14 cellular contexts compared by ENCODE assay signal in the genomic region with DNA sequence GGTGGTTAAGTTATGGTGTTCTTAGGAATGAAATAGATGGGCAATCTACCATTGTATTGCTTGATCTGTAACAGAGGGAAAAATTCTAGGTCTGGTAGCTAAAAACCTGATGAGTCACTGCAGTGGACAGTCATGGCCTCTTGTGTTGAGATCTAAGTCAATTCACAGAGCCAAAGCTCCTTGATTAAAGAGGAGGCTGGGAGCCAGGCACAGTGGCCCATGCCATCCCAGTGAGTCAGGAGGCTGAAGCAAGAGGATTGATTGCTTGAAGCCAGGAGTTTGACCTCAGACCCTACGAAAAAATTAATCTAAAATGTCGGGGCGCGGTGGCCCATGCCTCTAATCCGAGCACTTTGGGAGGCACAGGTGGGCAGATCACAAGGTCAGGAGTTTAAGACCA.
DNase-seq lines count a peak whose midpoint lies in the region; ATAC-seq, FAIRE-seq and TF ChIP-seq lines count a peak whose summit lies in the region.
"Had no signal": no experiment of that assay in that cellular context is flagged by ENCODE, and none has a peak within 500 bp of the region (broad histone marks: within the 10 kb centered on the region; RNA-seq: fewer than 3 reads in every experiment).

No MANE protein-coding gene starts in this region.

- no peaks in the 10 kb centered on the region for H3K27me3 ChIP-seq in endothelial cell of umbilical vein (ENCODE audit: control insufficient read depth in 2 of 2, insufficient read depth in 2 of 2, low read length in 2 of 2)
- no peaks in the 10 kb centered on the region for H3K27me3 ChIP-seq in naive thymus-derived CD4-positive, alpha-beta T cell (ENCODE audit: control insufficient read depth in 2 of 2, insufficient read depth in 2 of 2, low read length in 2 of 2)

- no TSS peak for BruUV-seq in endothelial cell of umbilical vein (replicated peaks; lab: Mats Ljungman, UMichigan)

- H3K36me3 Mint-ChIP-seq in naive thymus-derived CD4-positive, alpha-beta T cell = peaks cover 0 to 8% (median 5%) of the 10 kb centered on the region in 5 donors

- peak; percentile 57 for ATAC-seq in omental fat pad (ENCODE audit: low FRiP score)
- no peak for ATAC-seq in HG02571 (IDR thresholded peaks at IDR 0.05; ENCODE audit: unreplicated experiment)
- no peak for ATAC-seq in naive thymus-derived CD4-positive, alpha-beta T cell

- intact Hi-C loops in endothelial cell of umbilical vein (cut with micrococcal nuclease) = no loop called here
- intact Hi-C loops in naive thymus-derived CD4-positive, alpha-beta T cell (cut with micrococcal nuclease) = no loop called here

- no peak overlapping the region for H3K9ac ChIP-seq in endothelial cell of umbilical vein (replicated peaks; ENCODE audit: extremely low read depth, insufficient read depth, low read length)

- H3K79me2 ChIP-seq in endothelial cell of umbilical vein (ENCODE audit: control insufficient read depth, insufficient read depth, low read length) = no peaks in the 10 kb centered on the region

- no peak overlapping the region for H3K27ac Mint-ChIP-seq in naive thymus-derived CD4-positive, alpha-beta T cell
- H3K27ac Mint-ChIP-seq: activated T-cell treated with anti-CD3 and anti-CD28 coated beads, Interleukin-2, amount 50 U/mL, for 24 hours; CD4-positive, alpha-beta memory T cell had no signal

- dilution Hi-C loops in endothelial cell of umbilical vein (cut with MboI; ENCODE audit: extremely low pct_ligation_motif_present, low sequenced_read_pairs) = no loop called here

- no peak overlapping the region for H3K4me2 ChIP-seq in endothelial cell of umbilical vein (ENCODE audit: insufficient read depth, low read length)

- H3K4me1 Mint-ChIP-seq in naive thymus-derived CD4-positive, alpha-beta T cell = no peaks in the 10 kb centered on the region
- H3K4me1 Mint-ChIP-seq: CD4-positive, alpha-beta memory T cell had no signal

- CTCF ChIA-PET in endothelial cell of umbilical vein (lab: Charles Lee) = no interaction called here
- CTCF ChIA-PET in naive thymus-derived CD4-positive, alpha-beta T cell (lab: Charles Lee) = no interaction called here

- H3K4me1 ChIP-seq in endothelial cell of umbilical vein (ENCODE audit: control insufficient read depth, extremely low read depth, insufficient read depth, low read length) = no peaks in the 10 kb centered on the region
- H3K4me1 ChIP-seq in naive thymus-derived CD4-positive, alpha-beta T cell (ENCODE audit: control insufficient read depth in 2 of 2, insufficient read depth in 2 of 2, low read length in 2 of 2) = no peaks in the 10 kb centered on the region

- TF ChIP-seq POLR2A in endothelial cell of umbilical vein (IDR thresholded peaks at IDR 0.05; ENCODE audit: low read depth, low read length) = no peak

- POLR2A ChIA-PET in endothelial cell of umbilical vein (lab: Charles Lee) = no interaction called here
- POLR2A ChIA-PET in naive thymus-derived CD4-positive, alpha-beta T cell (lab: Charles Lee) = no interaction called here

- no peaks in the 10 kb centered on the region for H3K36me3 ChIP-seq in endothelial cell of umbilical vein (ENCODE audit: control insufficient read depth in 2 of 2, extremely low read depth in 1 of 2, insufficient read depth in 2 of 2, low read length in 2 of 2)
- no peaks in the 10 kb centered on the region for H3K36me3 ChIP-seq in naive thymus-derived CD4-positive, alpha-beta T cell (ENCODE audit: control insufficient read depth in 2 of 3, insufficient read depth in 3 of 3, low read length in 3 of 3)

- H4K20me1 ChIP-seq in endothelial cell of umbilical vein (replicated peaks; ENCODE audit: control insufficient read depth, extremely low read depth, insufficient read depth, low read length) = no peaks in the 10 kb centered on the region

- peaks cover 0 to 16% (median 6%) of the 10 kb centered on the region in 11 donors for H3K9me3 Mint-ChIP-seq in naive thymus-derived CD4-positive, alpha-beta T cell
- H3K9me3 Mint-ChIP-seq: activated T-cell treated with anti-CD3 and anti-CD28 coated beads, Interleukin-2, amount 50 U/mL, for 24 hours had no signal

- in situ Hi-C loops in KBM-7 (cut with MboI; ENCODE audit: low pct_unique_long_range_greater_than_20kb, low sequenced_read_pairs) = no loop called here

- TF ChIP-seq CTCF in AG09319 (IDR thresholded peaks at IDR 0.05; ENCODE audit: low read depth, low read length) (no peak), endothelial cell of umbilical vein (IDR thresholded peaks at IDR 0.05; ENCODE audit: extremely low read depth in 1 of 2, insufficient read depth in 1 of 2, low read depth in 1 of 2, low read length in 2 of 2) (no peak), omental fat pad (IDR thresholded peaks at IDR 0.05) (no peak)

- peak; percentile 79 for DNase-seq in AG09319 (ENCODE audit: extremely low read depth, low read depth)
- peak; percentile 96 for DNase-seq in M059J (ENCODE audit: low read depth)
- DNase-seq in endothelial cell of umbilical vein (ENCODE audit: low read depth, low spot score) = no peak
- no peak for DNase-seq in omental fat pad (ENCODE audit: low spot score)
- DNase-seq in NCI-H2081 (lab: John Stamatoyannopoulos, UW) = no peak
- DNase-seq in KBM-7 = no peak
- DNase-seq in naive thymus-derived CD4-positive, alpha-beta T cell = no peak
- DNase-seq: activated T-cell treated with anti-CD3 and anti-CD28 coated beads, Interleukin-2, amount 50 U/mL, for 24 hours; CD4-positive, alpha-beta memory T cell; cortex of kidney; MV-4-11; occipital lobe had no signal

- no peaks in the 10 kb centered on the region for H3K9me1 ChIP-seq in endothelial cell of umbilical vein (replicated peaks; ENCODE audit: control insufficient read depth, extremely low read depth, insufficient read depth, low read length)

- no peak overlapping the region for H3K4me3 Mint-ChIP-seq in naive thymus-derived CD4-positive, alpha-beta T cell
- H3K4me3 Mint-ChIP-seq: activated T-cell treated with anti-CD3 and anti-CD28 coated beads, Interleukin-2, amount 50 U/mL, for 24 hours; CD4-positive, alpha-beta memory T cell had no signal

- H2AFZ ChIP-seq in endothelial cell of umbilical vein (ENCODE audit: low read depth, low read length) = no peak overlapping the region

- H3K4me3 ChIP-seq in endothelial cell of umbilical vein (replicated peaks in 1 of 3; ENCODE audit: insufficient read depth in 1 of 3, low read depth in 1 of 3, low read length in 3 of 3) = no peak overlapping the region
- no peak overlapping the region for H3K4me3 ChIP-seq in naive thymus-derived CD4-positive, alpha-beta T cell (ENCODE audit: low read length)

- peaks cover 0 to 15% (median 4%) of the 10 kb centered on the region in 5 donors for H3K27me3 Mint-ChIP-seq in naive thymus-derived CD4-positive, alpha-beta T cell

- FAIRE-seq in endothelial cell of umbilical vein (lab: Jason Lieb, UNC) = no peak
- FAIRE-seq: islet of Langerhans had no signal

- H3K9me3 ChIP-seq in endothelial cell of umbilical vein (replicated peaks; ENCODE audit: control insufficient read depth, insufficient read depth, low read length) = no peaks in the 10 kb centered on the region
- peaks cover 0 to 5% (median 0%) of the 10 kb centered on the region in 3 experiments for H3K9me3 ChIP-seq in naive thymus-derived CD4-positive, alpha-beta T cell (ENCODE audit: control insufficient read depth in 2 of 3, low read length in 3 of 3)

- no peak overlapping the region for H3K27ac ChIP-seq in endothelial cell of umbilical vein (ENCODE audit: insufficient read depth, low read depth, low read length)
- no peak overlapping the region for H3K27ac ChIP-seq in naive thymus-derived CD4-positive, alpha-beta T cell (ENCODE audit: low read depth, low read length)

TF ChIP-seq in endothelial cell of umbilical vein, 7 proteins besides CTCF, POLR2A, EP300 and RAD21:
- peak; percentile 7 for TF ChIP-seq FOS (IDR thresholded peaks at IDR 0.05; ENCODE audit: borderline replicate concordance, insufficient read depth, low read length)
- no peak for TF ChIP-seq MYC (IDR thresholded peaks at IDR 0.05; ENCODE audit: low read depth, low read length)
- TF ChIP-seq JUN (IDR thresholded peaks at IDR 0.05; ENCODE audit: borderline replicate concordance, insufficient read depth, insufficient read length, low read depth) = no peak
- no peak for TF ChIP-seq POLR2AphosphoS5 (IDR thresholded peaks at IDR 0.05; ENCODE audit: insufficient read depth, low read depth, low read length)

Comparison
In these comparisons a context has a peak if more than half of its experiments do, and no peak if none do; other contexts are left out.
1. DNase-seq: peak in AG09319 (single experiment) and M059J (single experiment); none in endothelial cell of umbilical vein (single experiment), omental fat pad (single experiment), NCI-H2081 (0 of 2), KBM-7 (single experiment) and naive thymus-derived CD4-positive, alpha-beta T cell (0 of 9).